2 cellular contexts compared by ENCODE assay signal in the genomic region with DNA sequence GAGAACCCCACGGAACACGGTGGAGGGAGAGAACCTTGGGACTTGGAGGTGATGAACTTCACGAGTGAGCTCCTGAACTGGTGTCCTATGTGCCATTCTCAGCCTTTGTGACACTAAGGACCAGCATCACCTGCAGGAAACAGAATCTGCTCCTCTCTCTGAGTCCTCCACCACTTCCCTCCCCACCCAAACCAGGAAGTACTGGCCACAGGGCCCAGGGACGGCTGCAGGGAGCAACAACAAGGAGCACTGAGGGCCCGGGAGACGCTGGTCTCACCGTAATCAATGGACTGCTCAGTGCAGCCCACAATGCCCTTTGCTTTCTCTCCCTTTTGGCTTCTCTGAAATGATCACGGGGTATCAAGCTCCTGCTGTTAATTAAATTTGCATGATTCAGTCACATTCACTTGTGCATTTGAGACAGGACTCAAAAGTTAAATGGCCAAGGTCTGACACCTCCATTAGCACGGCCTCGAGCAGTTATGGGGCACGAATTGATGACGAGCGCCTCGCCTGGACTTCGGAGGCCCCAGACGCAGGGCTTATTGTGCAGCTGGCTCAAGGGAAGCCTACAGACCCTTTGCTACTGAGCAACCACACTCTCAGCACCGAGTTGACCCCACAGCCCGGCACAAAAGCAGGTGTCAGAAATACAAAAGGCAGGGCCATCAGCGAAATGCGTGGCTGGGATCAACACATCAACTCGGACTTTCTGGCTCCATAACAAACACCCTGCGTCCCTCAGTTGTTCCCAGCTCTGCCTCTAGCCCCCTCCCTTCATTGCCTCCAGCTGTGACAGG.
TF ChIP-seq lines count a peak whose summit lies in the region.

No MANE protein-coding gene starts in this region.

TF ChIP-seq in liver, 16 proteins besides CTCF, POLR2A, EP300 and RAD21:
- no peak for TF ChIP-seq HNF4G (IDR thresholded peaks at IDR 0.05)
- TF ChIP-seq, protein P1, sequence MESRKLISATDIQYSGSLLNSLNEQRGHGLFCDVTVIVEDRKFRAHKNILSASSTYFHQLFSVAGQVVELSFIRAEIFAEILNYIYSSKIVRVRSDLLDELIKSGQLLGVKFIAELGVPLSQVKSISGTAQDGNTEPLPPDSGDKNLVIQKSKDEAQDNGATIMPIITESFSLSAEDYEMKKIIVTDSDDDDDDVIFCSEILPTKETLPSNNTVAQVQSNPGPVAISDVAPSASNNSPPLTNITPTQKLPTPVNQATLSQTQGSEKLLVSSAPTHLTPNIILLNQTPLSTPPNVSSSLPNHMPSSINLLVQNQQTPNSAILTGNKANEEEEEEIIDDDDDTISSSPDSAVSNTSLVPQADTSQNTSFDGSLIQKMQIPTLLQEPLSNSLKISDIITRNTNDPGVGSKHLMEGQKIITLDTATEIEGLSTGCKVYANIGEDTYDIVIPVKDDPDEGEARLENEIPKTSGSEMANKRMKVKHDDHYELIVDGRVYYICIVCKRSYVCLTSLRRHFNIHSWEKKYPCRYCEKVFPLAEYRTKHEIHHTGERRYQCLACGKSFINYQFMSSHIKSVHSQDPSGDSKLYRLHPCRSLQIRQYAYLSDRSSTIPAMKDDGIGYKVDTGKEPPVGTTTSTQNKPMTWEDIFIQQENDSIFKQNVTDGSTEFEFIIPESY (IDR thresholded peaks at IDR 0.05), result no peak
- no peak for TF ChIP-seq HNF4A (conservative IDR thresholded peaks at IDR 0.05)

TF ChIP-seq in HepG2, 621 proteins besides CTCF, POLR2A, EP300 and RAD21:
- TF ChIP-seq, protein P2, sequence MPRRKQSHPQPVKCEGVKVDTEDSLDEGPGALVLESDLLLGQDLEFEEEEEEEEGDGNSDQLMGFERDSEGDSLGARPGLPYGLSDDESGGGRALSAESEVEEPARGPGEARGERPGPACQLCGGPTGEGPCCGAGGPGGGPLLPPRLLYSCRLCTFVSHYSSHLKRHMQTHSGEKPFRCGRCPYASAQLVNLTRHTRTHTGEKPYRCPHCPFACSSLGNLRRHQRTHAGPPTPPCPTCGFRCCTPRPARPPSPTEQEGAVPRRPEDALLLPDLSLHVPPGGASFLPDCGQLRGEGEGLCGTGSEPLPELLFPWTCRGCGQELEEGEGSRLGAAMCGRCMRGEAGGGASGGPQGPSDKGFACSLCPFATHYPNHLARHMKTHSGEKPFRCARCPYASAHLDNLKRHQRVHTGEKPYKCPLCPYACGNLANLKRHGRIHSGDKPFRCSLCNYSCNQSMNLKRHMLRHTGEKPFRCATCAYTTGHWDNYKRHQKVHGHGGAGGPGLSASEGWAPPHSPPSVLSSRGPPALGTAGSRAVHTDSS (CRISPR knock-in tag; conservative IDR thresholded peaks at IDR 0.05), result no peak
- TF ChIP-seq ZNF343 (CRISPR knock-in tag; IDR thresholded peaks at IDR 0.05) (no peak), MTF1 (CRISPR knock-in tag; IDR thresholded peaks at IDR 0.05) (no peak), ZNF644 (CRISPR knock-in tag; IDR thresholded peaks at IDR 0.05; ENCODE audit: low read depth) (no peak), SAFB2 (CRISPR knock-in tag; IDR thresholded peaks at IDR 0.05; ENCODE audit: borderline replicate concordance, low read depth) (no peak), ZNF33A (CRISPR knock-in tag; IDR thresholded peaks at IDR 0.05; ENCODE audit: borderline replicate concordance) (no peak), HIVEP1 (CRISPR knock-in tag; IDR thresholded peaks at IDR 0.05) (no peak), DR1 (CRISPR knock-in tag; IDR thresholded peaks at IDR 0.05) (no peak), ZNF263 (CRISPR knock-in tag; IDR thresholded peaks at IDR 0.05) (no peak), MAZ (IDR thresholded peaks at IDR 0.05; ENCODE audit: borderline replicate concordance, low read depth, low read length) (no peak), MAZ (CRISPR knock-in tag; IDR thresholded peaks at IDR 0.05; ENCODE audit: low read depth) (no peak), ZFAT (CRISPR knock-in tag; conservative IDR thresholded peaks at IDR 0.05) (no peak)
- TF ChIP-seq, protein P3, sequence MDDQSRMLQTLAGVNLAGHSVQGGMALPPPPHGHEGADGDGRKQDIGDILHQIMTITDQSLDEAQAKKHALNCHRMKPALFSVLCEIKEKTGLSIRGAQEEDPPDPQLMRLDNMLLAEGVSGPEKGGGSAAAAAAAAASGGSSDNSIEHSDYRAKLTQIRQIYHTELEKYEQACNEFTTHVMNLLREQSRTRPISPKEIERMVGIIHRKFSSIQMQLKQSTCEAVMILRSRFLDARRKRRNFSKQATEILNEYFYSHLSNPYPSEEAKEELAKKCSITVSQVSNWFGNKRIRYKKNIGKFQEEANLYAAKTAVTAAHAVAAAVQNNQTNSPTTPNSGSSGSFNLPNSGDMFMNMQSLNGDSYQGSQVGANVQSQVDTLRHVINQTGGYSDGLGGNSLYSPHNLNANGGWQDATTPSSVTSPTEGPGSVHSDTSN (CRISPR knock-in tag; IDR thresholded peaks at IDR 0.05; ENCODE audit: borderline replicate concordance), result no peak
- TF ChIP-seq, protein P4, sequence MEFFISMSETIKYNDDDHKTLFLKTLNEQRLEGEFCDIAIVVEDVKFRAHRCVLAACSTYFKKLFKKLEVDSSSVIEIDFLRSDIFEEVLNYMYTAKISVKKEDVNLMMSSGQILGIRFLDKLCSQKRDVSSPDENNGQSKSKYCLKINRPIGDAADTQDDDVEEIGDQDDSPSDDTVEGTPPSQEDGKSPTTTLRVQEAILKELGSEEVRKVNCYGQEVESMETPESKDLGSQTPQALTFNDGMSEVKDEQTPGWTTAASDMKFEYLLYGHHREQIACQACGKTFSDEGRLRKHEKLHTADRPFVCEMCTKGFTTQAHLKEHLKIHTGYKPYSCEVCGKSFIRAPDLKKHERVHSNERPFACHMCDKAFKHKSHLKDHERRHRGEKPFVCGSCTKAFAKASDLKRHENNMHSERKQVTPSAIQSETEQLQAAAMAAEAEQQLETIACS (CRISPR knock-in tag; IDR thresholded peaks at IDR 0.05), result no peak
- TF ChIP-seq, protein P5, sequence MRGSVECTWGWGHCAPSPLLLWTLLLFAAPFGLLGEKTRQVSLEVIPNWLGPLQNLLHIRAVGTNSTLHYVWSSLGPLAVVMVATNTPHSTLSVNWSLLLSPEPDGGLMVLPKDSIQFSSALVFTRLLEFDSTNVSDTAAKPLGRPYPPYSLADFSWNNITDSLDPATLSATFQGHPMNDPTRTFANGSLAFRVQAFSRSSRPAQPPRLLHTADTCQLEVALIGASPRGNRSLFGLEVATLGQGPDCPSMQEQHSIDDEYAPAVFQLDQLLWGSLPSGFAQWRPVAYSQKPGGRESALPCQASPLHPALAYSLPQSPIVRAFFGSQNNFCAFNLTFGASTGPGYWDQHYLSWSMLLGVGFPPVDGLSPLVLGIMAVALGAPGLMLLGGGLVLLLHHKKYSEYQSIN (CRISPR knock-in tag; IDR thresholded peaks at IDR 0.05; ENCODE audit: borderline replicate concordance), result no peak
- TF ChIP-seq, protein P6, sequence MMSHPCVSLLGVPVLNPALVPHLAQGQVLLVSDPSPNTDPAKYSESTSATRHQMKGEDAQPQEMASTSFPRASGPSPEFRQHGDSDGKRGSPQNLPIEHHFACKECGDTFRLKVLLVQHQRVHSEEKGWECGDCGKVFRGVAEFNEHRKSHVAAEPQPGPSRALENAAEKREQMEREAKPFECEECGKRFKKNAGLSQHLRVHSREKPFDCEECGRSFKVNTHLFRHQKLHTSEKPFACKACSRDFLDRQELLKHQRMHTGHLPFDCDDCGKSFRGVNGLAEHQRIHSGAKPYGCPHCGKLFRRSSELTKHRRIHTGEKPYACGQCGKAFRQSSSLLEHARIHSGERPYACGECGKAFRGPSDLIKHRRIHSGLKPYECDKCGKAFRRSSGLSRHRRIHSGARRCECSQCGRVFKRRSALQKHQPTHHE (CRISPR knock-in tag; IDR thresholded peaks at IDR 0.05; ENCODE audit: borderline replicate concordance), result no peak
- TF ChIP-seq, protein P7, sequence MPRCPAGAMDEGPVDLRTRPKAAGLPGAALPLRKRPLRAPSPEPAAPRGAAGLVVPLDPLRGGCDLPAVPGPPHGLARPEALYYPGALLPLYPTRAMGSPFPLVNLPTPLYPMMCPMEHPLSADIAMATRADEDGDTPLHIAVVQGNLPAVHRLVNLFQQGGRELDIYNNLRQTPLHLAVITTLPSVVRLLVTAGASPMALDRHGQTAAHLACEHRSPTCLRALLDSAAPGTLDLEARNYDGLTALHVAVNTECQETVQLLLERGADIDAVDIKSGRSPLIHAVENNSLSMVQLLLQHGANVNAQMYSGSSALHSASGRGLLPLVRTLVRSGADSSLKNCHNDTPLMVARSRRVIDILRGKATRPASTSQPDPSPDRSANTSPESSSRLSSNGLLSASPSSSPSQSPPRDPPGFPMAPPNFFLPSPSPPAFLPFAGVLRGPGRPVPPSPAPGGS (CRISPR knock-in tag; IDR thresholded peaks at IDR 0.05), result no peak
